In the genomic region with DNA sequence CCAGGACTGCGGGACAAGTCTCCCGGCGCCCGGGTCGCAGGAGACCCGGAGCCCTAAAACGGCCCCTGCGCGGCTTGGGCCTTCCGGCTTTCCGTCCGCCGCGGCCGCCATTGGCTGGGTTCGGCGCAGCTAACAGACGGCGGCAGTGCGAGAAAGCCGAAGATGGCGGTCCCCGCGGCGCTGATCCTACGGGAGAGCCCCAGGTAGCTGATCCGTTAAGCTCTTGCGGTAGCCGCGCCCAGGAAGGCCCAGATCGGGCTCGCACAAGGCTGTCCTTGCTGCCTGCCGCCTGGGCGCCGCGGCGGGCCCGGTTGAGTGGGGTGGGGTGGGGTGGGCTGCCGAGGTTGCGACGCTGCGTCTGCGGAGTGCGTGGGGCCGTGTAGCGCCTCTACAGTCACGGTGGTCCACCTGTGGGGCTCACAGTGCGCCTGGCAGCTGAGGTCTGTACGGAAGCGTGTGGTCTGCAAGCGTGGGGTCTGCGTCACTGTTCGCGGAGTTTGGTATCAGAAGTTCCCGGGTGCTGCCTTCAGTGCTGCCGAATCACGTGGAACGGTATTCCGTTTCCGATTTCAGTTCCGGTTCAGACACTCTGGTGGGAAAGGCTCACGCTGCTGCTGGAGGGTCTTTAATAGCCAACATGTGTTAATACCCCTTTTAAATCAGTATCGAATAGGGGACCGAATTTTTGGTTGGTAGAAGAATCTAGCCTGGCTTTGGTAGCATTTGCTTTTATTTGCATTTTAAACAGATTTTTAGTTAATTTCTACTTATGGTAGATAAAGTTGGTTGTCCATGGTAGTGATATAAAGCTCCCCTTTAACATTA, we compare ENCODE assay signal across 8 cellular contexts. TPM values are rescaled to one million over a fixed set of nuclear protein-coding genes. Genes with fewer than 3 reads are reported as not detected.
A peak's percentile ranks its signal among the peaks of the same experiment; 100 is the strongest.
DNase-seq lines count a peak whose midpoint lies in the region; ATAC-seq and TF ChIP-seq lines count a peak whose summit lies in the region.

Gene COMMD10 (plus strand): TSS at position 135 of the 825 bp plus-strand sequence.

- peak; percentile 95 for ATAC-seq in GM19023 (IDR thresholded peaks at IDR 0.05; ENCODE audit: unreplicated experiment)
- ATAC-seq in HG03196 (IDR thresholded peaks at IDR 0.05; ENCODE audit: unreplicated experiment) = peak; percentile 93

- H3K9me3 Mint-ChIP-seq in chondrocyte (ENCODE audit: low read depth) = no peaks in the 10 kb centered on the region

- H3K27ac Mint-ChIP-seq in chondrocyte (ENCODE audit: unreplicated experiment) = peak within 1 kb of the TSS; percentile 94

- H3K4me1 Mint-ChIP-seq in chondrocyte (ENCODE audit: low read depth) = peaks cover 25% of the 10 kb centered on the region

- peak within 1 kb of the TSS; percentile 82 for H3K4me3 Mint-ChIP-seq in chondrocyte (ENCODE audit: unreplicated experiment)

- DNase-seq in AG10803 (ENCODE audit: low read depth) (peak; percentile 80), NCI-H510A (lab: John Stamatoyannopoulos, UW) (peak; percentile 26), chondrocyte (ENCODE audit: low spot score) (no peak), kidney glomerular epithelial cell (lab: John Stamatoyannopoulos, UW) (peak; percentile 79)
- peak; percentile 54 to 57 for DNase-seq in activated CD4-positive, alpha-beta T cell treated with anti-CD3 and anti-CD28 coated beads for 24 hours (ENCODE audit: low read depth in 2 of 2)
- peak; percentile 57 to 64 for DNase-seq in stimulated activated CD4-positive, alpha-beta T cell treated with anti-CD3 and anti-CD28 coated beads, Interleukin-15, amount 100 ng/mL, for 48 hours (ENCODE audit: low read depth in 2 of 2)

- peaks cover 3% of the 10 kb centered on the region for H3K36me3 Mint-ChIP-seq in chondrocyte (ENCODE audit: low read depth)

- TF ChIP-seq CTCF in AG10803 (conservative IDR thresholded peaks at IDR 0.05; ENCODE audit: low read length) (no peak), chondrocyte (IDR thresholded peaks at IDR 0.05) (no peak)

- no peaks in the 10 kb centered on the region for H3K27me3 Mint-ChIP-seq in chondrocyte (ENCODE audit: low read depth)

- peak within 1 kb of the TSS; percentile 96 for H3K4me3 ChIP-seq in AG10803 (ENCODE audit: low read length)

RNA-seq across cellular contexts. Expression of gene COMMD10, which starts in this region (rescaled TPM):
- total RNA-seq in chondrocyte = 18.0 to 23.0 TPM (median 18.6 TPM) in 3 replicates
